ENCODE assay signal across 20 cellular contexts in genomic region chr9:65404232-65405006, GRCh38.
"Had no signal": no experiment of that assay in that cellular context is flagged by ENCODE, and none has a peak within 500 bp of the region (broad histone marks: within the 10 kb centered on the region; RNA-seq: fewer than 3 reads in every experiment).

No MANE protein-coding gene starts in this region.

- ATAC-seq: HepG2 had no signal

- DNase-seq: IMR-90, Kasumi-1, MM.1S, NCI-H1092 treated with DMSO at 0.1 percent for 48 hours, NCI-H1436 treated with DMSO at 0.1 percent for 48 hours, NCI-H1694, NCI-H1930, NCI-H2081, NCI-H2107, NCI-H226, NCI-H446, NCI-H510A, NCI-H524 treated with DMSO at 0.1 percent for 48 hours, NCI-H69, NCI-H774, RPMI8226, SHP77 had no signal

- H3K4me2 ChIP-seq: KMS-11 had no signal

- H3K27ac ChIP-seq: KMS-11 had no signal

- FAIRE-seq: HepG2, RCC 7860 had no signal

- H3K9ac ChIP-seq: KMS-11 had no signal
